Comparison of ENCODE assay signal across 8 cellular contexts in the genomic region with DNA sequence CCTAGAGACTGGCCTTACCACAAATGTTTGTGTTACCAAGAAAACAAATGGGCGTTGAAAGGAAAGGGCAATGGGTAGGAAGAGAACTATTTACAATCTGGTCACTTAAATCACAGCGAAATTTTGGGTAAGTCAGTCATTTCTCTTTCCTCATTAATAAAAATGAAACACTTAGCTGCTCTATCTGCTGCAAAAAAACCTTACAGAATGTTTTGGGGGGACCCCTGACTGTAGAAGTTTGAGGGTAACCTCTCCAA. TPM values are rescaled to one million over a fixed set of nuclear protein-coding genes. Genes with fewer than 3 reads are reported as not detected.
DNase-seq lines count a peak whose midpoint lies in the region; ATAC-seq and TF ChIP-seq lines count a peak whose summit lies in the region.

No MANE protein-coding gene starts in this region.

- peak overlapping the region; percentile 96 for H3K18ac ChIP-seq in trophoblast cell (ENCODE audit: low read length)

- H3K4me3 ChIP-seq in DOHH2 (ENCODE audit: low read length) (peak overlapping the region; percentile 77), PC-9 (peak overlapping the region; percentile 100), trophoblast cell (ENCODE audit: low read depth, low read length) (peak overlapping the region; percentile 95)

- peak overlapping the region; percentile 89 for H3K9ac ChIP-seq in trophoblast cell (ENCODE audit: low read length)

- H3K79me2 ChIP-seq in DOHH2 (ENCODE audit: control insufficient read depth, low read length) = peaks cover 79% of the 10 kb centered on the region
- peaks cover 75% of the 10 kb centered on the region for H3K79me2 ChIP-seq in PC-9 (ENCODE audit: low read depth)
- peaks cover 27% of the 10 kb centered on the region for H3K79me2 ChIP-seq in trophoblast cell (ENCODE audit: control insufficient read depth, insufficient read depth, low read length, poor library complexity)

- TF ChIP-seq CTCF in DOHH2 (IDR thresholded peaks at IDR 0.05; ENCODE audit: low read depth, low read length, poor library complexity, severe bottlenecking) (no peak), PC-9 (conservative IDR thresholded peaks at IDR 0.05) (no peak)

- peak overlapping the region; percentile 98 for H4K8ac ChIP-seq in trophoblast cell (ENCODE audit: low read depth, low read length)

- peak overlapping the region; percentile 97 for H4K91ac ChIP-seq in trophoblast cell (ENCODE audit: low read depth, low read length)

- DNase-seq in PC-9 (no peak), epithelial cell of prostate (ENCODE audit: low read depth, low spot score) (no peak), trophoblast cell (no peak), NCI-H1436 (lab: John Stamatoyannopoulos, UW) (no peak), COR-L47 (lab: John Stamatoyannopoulos, UW) (no peak), NCI-H524 (lab: John Stamatoyannopoulos, UW) (no peak)

- H4K20me1 ChIP-seq in DOHH2 (ENCODE audit: control insufficient read depth, insufficient read depth, low read depth, low read length) (peaks cover 7% of the 10 kb centered on the region), PC-9 (ENCODE audit: insufficient read depth) (peaks cover 32% of the 10 kb centered on the region)

- peak overlapping the region; percentile 96 for H3K14ac ChIP-seq in trophoblast cell (ENCODE audit: low read length)

- no peak for ATAC-seq in GM21423 (IDR thresholded peaks at IDR 0.05; ENCODE audit: unreplicated experiment)

- peak overlapping the region; percentile 87 for H2BK120ac ChIP-seq in trophoblast cell (ENCODE audit: insufficient read depth, low read length, poor library complexity)

- H2AFZ ChIP-seq in PC-9 (peak overlapping the region; percentile 79), trophoblast cell (ENCODE audit: insufficient read depth, low read length, poor library complexity) (peak overlapping the region; percentile 79)

- H3K23ac ChIP-seq in trophoblast cell (ENCODE audit: low read length) = no peak overlapping the region

- H3K9me3 ChIP-seq in DOHH2 (ENCODE audit: control insufficient read depth, insufficient read depth, low read length) (no peaks in the 10 kb centered on the region), PC-9 (ENCODE audit: insufficient read depth, low read depth) (no peaks in the 10 kb centered on the region), trophoblast cell (ENCODE audit: insufficient read depth, low read depth, low read length) (no peaks in the 10 kb centered on the region)

- H2BK12ac ChIP-seq in trophoblast cell (ENCODE audit: low read length) = peak overlapping the region; percentile 16

- H3K4me1 ChIP-seq in DOHH2 (ENCODE audit: control insufficient read depth, low read length) = peaks cover 49% of the 10 kb centered on the region
- H3K4me1 ChIP-seq in PC-9 (replicated peaks; ENCODE audit: insufficient read depth) = peaks cover 47% of the 10 kb centered on the region
- peaks cover 23 to 25% of the 10 kb centered on the region in 2 experiments for H3K4me1 ChIP-seq in trophoblast cell (ENCODE audit: control insufficient read depth in 1 of 2, insufficient read depth in 2 of 2, low read length in 2 of 2)

- no TSS peak for BruUV-seq in PC-9 (replicated peaks; lab: Mats Ljungman, UMichigan)

- peaks cover 25% of the 10 kb centered on the region for H3K36me3 ChIP-seq in DOHH2 (ENCODE audit: control insufficient read depth, low read length)
- H3K36me3 ChIP-seq in PC-9 (ENCODE audit: low read depth) = no peaks in the 10 kb centered on the region; the same call in 1 of the 2 replicates
- H3K36me3 ChIP-seq in trophoblast cell (ENCODE audit: control insufficient read depth in 1 of 2, insufficient read depth in 2 of 2, low read length in 2 of 2) = peaks cover 6 to 20% of the 10 kb centered on the region in 2 experiments

- peak overlapping the region; percentile 90 for H3K4ac ChIP-seq in trophoblast cell (ENCODE audit: low read depth, low read length)

- peak overlapping the region; percentile 92 for H4K12ac ChIP-seq in trophoblast cell (ENCODE audit: low read depth, low read length)

- peak overlapping the region; percentile 95 for H2BK5ac ChIP-seq in trophoblast cell (ENCODE audit: low read depth, low read length, poor library complexity)

- WGBS in trophoblast cell (ENCODE audit: extremely low coverage, insufficient coverage, insufficient read length) = no CpG with 5 or more reads among the region's 2 CpGs

- peaks cover 19% of the 10 kb centered on the region for H3K79me1 ChIP-seq in trophoblast cell (ENCODE audit: low read length)

- H2AK5ac ChIP-seq in trophoblast cell (ENCODE audit: low read length) = peak overlapping the region; percentile 94

- intact Hi-C loops in PC-9 (cut with micrococcal nuclease; ENCODE audit: unreplicated experiment) = loop anchor here (2.0 to 5.0 kb wide), 2 partner anchors 15 to 39 kb away; partner anchors contain the start of genes RANBP10 and TSNAXIP1

- CTCF ChIA-PET in PC-9 (lab: Charles Lee) = no interaction called here

- H3K27ac ChIP-seq in DOHH2 (ENCODE audit: low read depth, low read length) (peak overlapping the region; percentile 67), PC-9 (peak overlapping the region; percentile 70), epithelial cell of prostate (peak overlapping the region; percentile 88), trophoblast cell (ENCODE audit: low read depth, low read length) (peak overlapping the region; percentile 93)

- H3K4me2 ChIP-seq in DOHH2 (ENCODE audit: low read length) (peak overlapping the region; percentile 78), PC-9 (peak overlapping the region; percentile 93), trophoblast cell (ENCODE audit: low read length) (peak overlapping the region; percentile 86)

- peaks cover 7% of the 10 kb centered on the region; the same call in 1 of the 2 replicates for H3F3A ChIP-seq in DOHH2 (ENCODE audit: control insufficient read depth, insufficient read depth)
- H3F3A ChIP-seq in PC-9 (ENCODE audit: insufficient read depth, low read depth) = peaks cover 23% of the 10 kb centered on the region; the same call in 1 of the 2 replicates

- POLR2A ChIA-PET in PC-9 (lab: Charles Lee; ENCODE audit: unreplicated experiment) = interaction anchor here (0.6 to 0.7 kb wide), 3 partner anchors 26 to 359 kb away, joined by 3 to 7 read pairs (median 4); partner anchors contain the start of gene PSMB10

- H3K9me2 ChIP-seq in DOHH2 (replicated peaks; ENCODE audit: control insufficient read depth, low read length) (no peaks in the 10 kb centered on the region), PC-9 (ENCODE audit: insufficient read depth) (no peaks in the 10 kb centered on the region)

- no peaks in the 10 kb centered on the region for H3K27me3 ChIP-seq in DOHH2 (ENCODE audit: control insufficient read depth, low read length)
- no peaks in the 10 kb centered on the region for H3K27me3 ChIP-seq in PC-9 (ENCODE audit: insufficient read depth, low read depth)
- H3K27me3 ChIP-seq in trophoblast cell (ENCODE audit: insufficient read depth, low read length) = no peaks in the 10 kb centered on the region

RNA-seq across cellular contexts. Expression of gene NUTF2, which starts 0.7 kb away (rescaled TPM):
- total RNA-seq in PC-9 (2021) = 94.2 and 147 TPM in 2 replicates
- polyA plus RNA-seq in trophoblast cell (2013) = 401 and 408 TPM in 2 replicates

RNA-seq across cellular contexts. Expression of gene CENPT, which starts 1.5 kb away (rescaled TPM):
- 32.7 and 33.8 TPM in 2 replicates for total RNA-seq in PC-9 (2021)
- 59.1 and 62.1 TPM in 2 replicates for polyA plus RNA-seq in trophoblast cell (2013)

RNA-seq across cellular contexts. Expression of gene THAP11, which starts 3.9 kb away (rescaled TPM):
- total RNA-seq in PC-9 (2021) = 18.9 and 23.2 TPM in 2 replicates
- 13.3 and 13.7 TPM in 2 replicates for polyA plus RNA-seq in trophoblast cell (2013)

RNA-seq across cellular contexts. Expression of gene EDC4, which starts 26.9 kb away (rescaled TPM):
- 48.8 and 52.7 TPM in 2 replicates for total RNA-seq in PC-9 (2021)
- polyA plus RNA-seq in trophoblast cell (2013) = 39.0 and 39.6 TPM in 2 replicates

RNA-seq across cellular contexts. Expression of gene NRN1L, which starts 38.7 kb away (rescaled TPM):
- 1.3 TPM in 1 of 2 replicates, not detected in the other for total RNA-seq in PC-9 (2021)
- 3.8 and 4.2 TPM in 2 replicates for polyA plus RNA-seq in trophoblast cell (2013)
